ENCODE assay signal across 12 cellular contexts in genomic region chr1:206890125-206890637, GRCh38. TPM values are rescaled to one million over a fixed set of nuclear protein-coding genes. Genes with fewer than 3 reads are reported as not detected.
DNase-seq lines count a peak whose midpoint lies in the region; ATAC-seq, FAIRE-seq and TF ChIP-seq lines count a peak whose summit lies in the region.
"Had no signal": no experiment of that assay in that cellular context is flagged by ENCODE, and none has a peak within 500 bp of the region (broad histone marks: within the 10 kb centered on the region; RNA-seq: fewer than 3 reads in every experiment).

No MANE protein-coding gene starts in this region.

- no peaks in the 10 kb centered on the region for H3K27me3 Mint-ChIP-seq in WTC11 (ENCODE audit: low read depth)

- peak overlapping the region; percentile 92 for H3K9ac ChIP-seq in keratinocyte (ENCODE audit: control insufficient read depth, extremely low read depth, insufficient read depth, low read length)

- peaks cover 19% of the 10 kb centered on the region for H3K4me1 Mint-ChIP-seq in WTC11

- no peaks in the 10 kb centered on the region for H3K9me3 Mint-ChIP-seq in WTC11

- no peaks in the 10 kb centered on the region for H3K9me3 ChIP-seq in keratinocyte (ENCODE audit: control insufficient read depth, low read depth, low read length)

- no peaks in the 10 kb centered on the region for H3K27me3 ChIP-seq in keratinocyte (ENCODE audit: control insufficient read depth, extremely low read depth, insufficient read depth, low read length)

- H3K4me3 Mint-ChIP-seq in WTC11, result no peak overlapping the region

- peak overlapping the region in 2 of 3 experiments; percentile 40 to 56 for H3K4me3 ChIP-seq in keratinocyte (ENCODE audit: control insufficient read depth in 2 of 3, extremely low read depth in 1 of 3, insufficient read depth in 2 of 3, low read depth in 1 of 3, low read length in 3 of 3)

- POLR2A ChIA-PET in WTC11 (lab: Charles Lee), result no interaction called here

- H2AFZ ChIP-seq in keratinocyte (ENCODE audit: control insufficient read depth, low read length), result no peak overlapping the region

- H3K36me3 ChIP-seq in keratinocyte (ENCODE audit: control insufficient read depth in 2 of 2, extremely low read depth in 1 of 2, insufficient read depth in 2 of 2, low read length in 2 of 2), result no peaks in the 10 kb centered on the region

- no peak overlapping the region for H3K27ac Mint-ChIP-seq in WTC11

- H3K9me1 ChIP-seq in keratinocyte (ENCODE audit: control insufficient read depth, extremely low read depth, insufficient read depth, low read length), result no peaks in the 10 kb centered on the region

- ATAC-seq in WTC11, result peak; percentile 85
- no peak for ATAC-seq in HG03521 (IDR thresholded peaks at IDR 0.05; ENCODE audit: unreplicated experiment)
- no peak for ATAC-seq in HG03025 (IDR thresholded peaks at IDR 0.05; ENCODE audit: low FRiP score, unreplicated experiment)

- H3K36me3 Mint-ChIP-seq in WTC11, result no peaks in the 10 kb centered on the region

- TF ChIP-seq CTCF in WTC11 (IDR thresholded peaks at IDR 0.05), result no peak
- no peak for TF ChIP-seq CTCF in keratinocyte (optimal IDR thresholded peaks at IDR 0.05 in 1 of 3, IDR thresholded peaks at IDR 0.05 in 1 of 3, conservative IDR thresholded peaks at IDR 0.05 in 1 of 3; ENCODE audit: extremely low read depth in 1 of 3, insufficient read depth in 2 of 3, low read length in 3 of 3)

- FAIRE-seq in keratinocyte (lab: Jason Lieb, UNC), result peak; percentile 83
- FAIRE-seq: small intestine had no signal

- H3K79me2 ChIP-seq in keratinocyte (ENCODE audit: control insufficient read depth, insufficient read depth, low read length), result no peaks in the 10 kb centered on the region

- no peaks in the 10 kb centered on the region for H4K20me1 ChIP-seq in keratinocyte (ENCODE audit: control insufficient read depth, extremely low read depth, insufficient read depth, low read length)

- peak overlapping the region; percentile 89 for H3K4me2 ChIP-seq in keratinocyte (ENCODE audit: control insufficient read depth, extremely low read depth, insufficient read depth, low read depth, low read length)

- peak overlapping the region; percentile 100 for H3K27ac ChIP-seq in keratinocyte (ENCODE audit: control insufficient read depth, insufficient read depth, low read length)

- DNase-seq in AG20443 (ENCODE audit: low spot score) (peak; percentile 34), H4 (ENCODE audit: low spot score) (peak; percentile 70), WTC11 (ENCODE audit: low spot score) (no peak), keratinocyte (ENCODE audit: low read depth, low spot score) (no peak), DMS114 treated with DMSO at 0.1 percent for 48 hours (lab: John Stamatoyannopoulos, UW; ENCODE audit: unreplicated experiment) (no peak)
- no peak for DNase-seq in stimulated activated CD4-positive, alpha-beta T cell treated with anti-CD3 and anti-CD28 coated beads, Interleukin-1b, Interleukin-23, amount 100 ng/mL, for 48 hours
- DNase-seq: effector CD8-positive, alpha-beta T cell; GF-D8 had no signal

- dilution Hi-C loops in keratinocyte (cut with MboI; ENCODE audit: extremely low pct_ligation_motif_present, low sequenced_read_pairs), result no loop called here

- H3K4me1 ChIP-seq in keratinocyte (ENCODE audit: control insufficient read depth, extremely low read depth, insufficient read depth, low read length), result peaks cover 78% of the 10 kb centered on the region

- CTCF ChIA-PET in WTC11 (lab: Charles Lee), result interaction anchor here (0.7 to 1.5 kb wide), 3 partner anchors 17 to 25 kb away, joined by 3 to 5 read pairs (median 5); partner anchors contain the start of gene IL20

TF ChIP-seq in WTC11, 78 proteins besides CTCF, POLR2A, EP300 and RAD21:
- TF ChIP-seq NR2C2 (CRISPR knock-in tag; IDR thresholded peaks at IDR 0.05), result no peak
- TF ChIP-seq ZNF121 (CRISPR knock-in tag; IDR thresholded peaks at IDR 0.05), result no peak
- no peak for TF ChIP-seq CREM (CRISPR knock-in tag; IDR thresholded peaks at IDR 0.05)
- no peak for TF ChIP-seq FOXP4 (CRISPR knock-in tag; IDR thresholded peaks at IDR 0.05)
- no peak for TF ChIP-seq TEAD1 (CRISPR knock-in tag; IDR thresholded peaks at IDR 0.05)
- no peak for TF ChIP-seq ZNF396 (CRISPR knock-in tag; IDR thresholded peaks at IDR 0.05; ENCODE audit: borderline replicate concordance)
- no peak for TF ChIP-seq IRF1 (CRISPR knock-in tag; IDR thresholded peaks at IDR 0.05)
- TF ChIP-seq FOXK1 (CRISPR knock-in tag; IDR thresholded peaks at IDR 0.05), result no peak
- TF ChIP-seq MAX (CRISPR knock-in tag; IDR thresholded peaks at IDR 0.05), result no peak
- TF ChIP-seq NFYB (CRISPR knock-in tag; conservative IDR thresholded peaks at IDR 0.05; ENCODE audit: low read depth), result no peak
- no peak for TF ChIP-seq ZNF317 (CRISPR knock-in tag; IDR thresholded peaks at IDR 0.05; ENCODE audit: borderline replicate concordance, low read depth)
- no peak for TF ChIP-seq ESRRA (CRISPR knock-in tag; IDR thresholded peaks at IDR 0.05; ENCODE audit: borderline replicate concordance)

RNA-seq across cellular contexts. Expression of gene IL24, which starts 7.1 kb away (rescaled TPM):
- total RNA-seq in H4 (2014; rRNA removed; shearing (Covaris generic)), result 1.1 TPM in 1 of 2 replicates, not detected in the other
- total RNA-seq in WTC11 (2021), result not detected in 3 replicates
- polyA plus RNA-seq in keratinocyte, result 2.1 to 3.1 TPM (median 2.3 TPM) in 3 replicates
- polyA plus RNA-seq in keratinocyte (2011; ENCODE audit: low read depth), result 3.3 TPM
- polyA plus RNA-seq in keratinocyte (2011; cell fraction: cytosol; rRNA removed), result 1.7 and 2.5 TPM in 2 replicates
- 2.6 and 3.6 TPM in 2 replicates for polyA plus RNA-seq in keratinocyte (2011; cell fraction: nucleus; rRNA removed)
- 1.3 and 5.9 TPM in 2 replicates for polyA plus RNA-seq in keratinocyte (2012; ENCODE audit: low replicate concordance)
- 0.67 to 1.5 TPM (median 0.99 TPM) in 3 replicates for polyA minus RNA-seq in keratinocyte
- polyA minus RNA-seq in keratinocyte (2011; cell fraction: cytosol; rRNA and poly(A)+ RNA removed), result not detected
- polyA minus RNA-seq in keratinocyte (2011; cell fraction: nucleus; rRNA and poly(A)+ RNA removed), result 0.21 and 1.5 TPM in 2 replicates
- total RNA-seq: subcutaneous adipose tissue had no signal

RNA-seq across cellular contexts. Expression of gene IL20, which starts 24.8 kb away (rescaled TPM):
- total RNA-seq in H4 (2014; rRNA removed; shearing (Covaris generic)), result not detected in 2 replicates
- total RNA-seq in WTC11 (2021), result not detected in 3 replicates
- 0.67 to 5.6 TPM (median 4.7 TPM) in 3 replicates for polyA plus RNA-seq in keratinocyte
- 3.1 TPM for polyA plus RNA-seq in keratinocyte (2011; ENCODE audit: low read depth)
- 1.2 and 3.1 TPM in 2 replicates for polyA plus RNA-seq in keratinocyte (2011; cell fraction: cytosol; rRNA removed)
- polyA plus RNA-seq in keratinocyte (2011; cell fraction: nucleus; rRNA removed), result 8.0 and 9.2 TPM in 2 replicates
- polyA plus RNA-seq in keratinocyte (2012; ENCODE audit: low replicate concordance), result 0.45 and 4.9 TPM in 2 replicates
- 0.36 to 2.4 TPM (median 2.1 TPM) in 3 replicates for polyA minus RNA-seq in keratinocyte
- 1.7 TPM for polyA minus RNA-seq in keratinocyte (2011; cell fraction: cytosol; rRNA and poly(A)+ RNA removed)
- polyA minus RNA-seq in keratinocyte (2011; cell fraction: nucleus; rRNA and poly(A)+ RNA removed), result 2.9 and 3.0 TPM in 2 replicates
- total RNA-seq: subcutaneous adipose tissue had no signal
- polyA plus RNA-seq: small intestine had no signal

RNA-seq across cellular contexts. Expression of gene FCMR, which starts 31.6 kb away (rescaled TPM):
- 0.12 and 1.3 TPM in 2 replicates for total RNA-seq in H4 (2014; rRNA removed; shearing (Covaris generic))
- 0.37 to 1.0 TPM (median 0.71 TPM) in 3 replicates for total RNA-seq in WTC11 (2021)
- 1.8 to 8.1 TPM (median 1.8 TPM) in 3 replicates for polyA plus RNA-seq in keratinocyte
- 0.31 TPM for polyA plus RNA-seq in keratinocyte (2011; ENCODE audit: low read depth)
- 3.2 and 4.8 TPM in 2 replicates for polyA plus RNA-seq in keratinocyte (2011; cell fraction: cytosol; rRNA removed)
- 1.5 and 3.1 TPM in 2 replicates for polyA plus RNA-seq in keratinocyte (2011; cell fraction: nucleus; rRNA removed)
- 1.7 and 6.8 TPM in 2 replicates for polyA plus RNA-seq in keratinocyte (2012; ENCODE audit: low replicate concordance)
- 3.3 to 10.8 TPM (median 5.8 TPM) in 3 replicates for polyA minus RNA-seq in keratinocyte
- polyA minus RNA-seq in keratinocyte (2011; cell fraction: cytosol; rRNA and poly(A)+ RNA removed), result 3.8 TPM
- 1.0 TPM in 1 of 2 replicates, not detected in the other for polyA minus RNA-seq in keratinocyte (2011; cell fraction: nucleus; rRNA and poly(A)+ RNA removed)

RNA-seq across cellular contexts. Expression of gene PIGR, which starts 56.1 kb away (rescaled TPM):
- 0.02 TPM in 1 of 2 replicates, not detected in the other for total RNA-seq in H4 (2014; rRNA removed; shearing (Covaris generic))
- total RNA-seq in WTC11 (2021), result 1.8 to 2.2 TPM (median 1.9 TPM) in 3 replicates
- polyA plus RNA-seq in keratinocyte, result 0.01 TPM in 1 of 3 replicates, not detected in the others
- not detected for polyA plus RNA-seq in keratinocyte (2011; ENCODE audit: low read depth)
- not detected in 2 replicates for polyA plus RNA-seq in keratinocyte (2011; cell fraction: cytosol; rRNA removed)
- not detected in 2 replicates for polyA plus RNA-seq in keratinocyte (2011; cell fraction: nucleus; rRNA removed)
- polyA plus RNA-seq in keratinocyte (2012; ENCODE audit: low replicate concordance), result not detected in 2 replicates
- polyA minus RNA-seq in keratinocyte, result not detected in 3 replicates
- polyA minus RNA-seq in keratinocyte (2011; cell fraction: cytosol; rRNA and poly(A)+ RNA removed), result not detected
- not detected in 2 replicates for polyA minus RNA-seq in keratinocyte (2011; cell fraction: nucleus; rRNA and poly(A)+ RNA removed)

Comparison
In these comparisons a context has a peak if more than half of its experiments do, and no peak if none do; other contexts are left out.
1. DNase-seq: peak in AG20443 (single experiment) and H4 (single experiment); none in WTC11 (single experiment), keratinocyte (single experiment), DMS114 treated with DMSO at 0.1 percent for 48 hours (single experiment) and stimulated activated CD4-positive, alpha-beta T cell treated with anti-CD3 and anti-CD28 coated beads, Interleukin-1b, Interleukin-23, amount 100 ng/mL, for 48 hours (single experiment).